ENCODE assay signal across 14 cellular contexts in the genomic region with DNA sequence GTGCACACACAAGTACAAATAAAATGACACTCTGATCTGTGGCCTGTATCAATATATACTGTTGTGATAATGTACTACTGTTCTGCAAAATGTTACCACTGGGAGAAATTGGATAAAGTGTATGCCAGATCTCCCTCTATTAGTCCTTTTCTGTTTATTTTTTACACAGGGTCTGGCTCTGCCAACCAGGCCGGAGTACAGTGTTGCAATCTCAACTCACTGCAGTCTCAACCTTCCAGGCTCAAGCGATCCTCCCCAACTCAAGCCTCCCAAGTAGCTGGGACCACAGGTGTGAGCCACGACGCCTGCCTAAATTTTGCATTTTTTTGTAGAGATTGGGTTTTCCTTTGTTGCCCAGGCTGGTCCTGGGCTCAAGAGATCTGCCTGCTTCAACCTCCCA. TPM values are rescaled to one million over a fixed set of nuclear protein-coding genes. Genes with fewer than 3 reads are reported as not detected.
DNase-seq lines count a peak whose midpoint lies in the region; ATAC-seq, FAIRE-seq and TF ChIP-seq lines count a peak whose summit lies in the region.
"Had no signal": no experiment of that assay in that cellular context is flagged by ENCODE, and none has a peak within 500 bp of the region (broad histone marks: within the 10 kb centered on the region; RNA-seq: fewer than 3 reads in every experiment).

No MANE protein-coding gene starts in this region.

- intact Hi-C loops in dorsolateral prefrontal cortex (cut with DNase I), result no loop called here

- TF ChIP-seq POLR2A in A549 (IDR thresholded peaks at IDR 0.05; ENCODE audit: low read length) (no peak), NB4 (IDR thresholded peaks at IDR 0.05; ENCODE audit: extremely low read depth, insufficient read length) (no peak)

- POLR2A ChIA-PET in A549 (lab: Yijun Ruan, JAX), result interaction anchor here (2.5 kb wide), 1 partner anchor 37 kb away, joined by 9 read pairs; no protein-coding TSS in a partner anchor

- TF ChIP-seq EP300 in A549 (IDR thresholded peaks at IDR 0.05) (no peak), neural cell (conservative IDR thresholded peaks at IDR 0.05; ENCODE audit: poor library complexity, severe bottlenecking) (no peak)

- no peak for ATAC-seq in A549
- ATAC-seq: effector memory CD8-positive, alpha-beta T cell; mucosa of descending colon had no signal

- H3K4me2 ChIP-seq in A549 (peak overlapping the region; percentile 93), neural cell (ENCODE audit: low read length) (no peak overlapping the region)

- H3K4me1 ChIP-seq in A549, result peaks cover 36% of the 10 kb centered on the region

- H3K27ac ChIP-seq in A549 (peak overlapping the region in 1 of 2 experiments; percentile 97; a peak in 1 of 6 replicates), dorsolateral prefrontal cortex (peak overlapping the region in 1 of 59 donors; percentile 9), neural cell (ENCODE audit: low read length) (no peak overlapping the region)
- H3K27ac ChIP-seq: adrenal gland, upper lobe of left lung had no signal

- H3K79me2 ChIP-seq in neural cell (replicated peaks; ENCODE audit: insufficient read depth, low read length), result no peaks in the 10 kb centered on the region

- 82% methylated on average over 4 of the region's 4 CpGs for WGBS in A549 (ENCODE audit: missing lambda C conversion rate)

- H3K27me3 ChIP-seq in dorsolateral prefrontal cortex (no peaks in the 10 kb centered on the region), neural cell (ENCODE audit: insufficient read depth, low read depth, low read length) (peaks cover 14% of the 10 kb centered on the region)
- H3K27me3 ChIP-seq: adrenal gland, upper lobe of left lung had no signal

- TF ChIP-seq RAD21 in A549 (conservative IDR thresholded peaks at IDR 0.05 in 1 of 2, IDR thresholded peaks at IDR 0.05 in 1 of 2) (no peak), neural cell (conservative IDR thresholded peaks at IDR 0.05) (no peak)

- H3K4me3 ChIP-seq in A549 (no peak overlapping the region; the same call in 2 of the 3 replicates), NB4 (ENCODE audit: low read depth, low read length) (peak overlapping the region; percentile 81), dorsolateral prefrontal cortex (peak overlapping the region in 49 of 59 donors; percentile 7 to 93 (median 79)), neural cell (ENCODE audit: low read length) (peak overlapping the region; percentile 2)
- H3K4me3 ChIP-seq: mucosa of descending colon had no signal

- FAIRE-seq in A549 (lab: Jason Lieb, UNC), result no peak
- FAIRE-seq: GM18507 had no signal

- no peak overlapping the region for H3K9ac ChIP-seq in neural cell (ENCODE audit: low read length)

- CTCF ChIA-PET in A549 (lab: Yijun Ruan, JAX), result interaction anchor here (1.4 kb wide), 1 partner anchor 35 kb away, joined by 3 read pairs; no protein-coding TSS in a partner anchor

- TF ChIP-seq CTCF in A549 (IDR thresholded peaks at IDR 0.05), result no peak
- TF ChIP-seq CTCF in NB4 (IDR thresholded peaks at IDR 0.05; ENCODE audit: low read depth, low read length), result no peak
- no peak for TF ChIP-seq CTCF in dorsolateral prefrontal cortex (IDR thresholded peaks at IDR 0.05 in 54 of 56, conservative IDR thresholded peaks at IDR 0.05 in 2 of 56; ENCODE audit: low read depth in 1 of 56, partially characterized antibody in 56 of 56)
- no peak for TF ChIP-seq CTCF in neural cell (IDR thresholded peaks at IDR 0.05; ENCODE audit: poor library complexity, severe bottlenecking)

- no peaks in the 10 kb centered on the region for H3K36me3 ChIP-seq in neural cell (ENCODE audit: insufficient read depth, low read length)
- H3K36me3 ChIP-seq: adrenal gland, upper lobe of left lung had no signal

- no peaks in the 10 kb centered on the region for H3K9me3 ChIP-seq in A549
- H3K9me3 ChIP-seq in neural cell (ENCODE audit: low read length), result no peaks in the 10 kb centered on the region
- H3K9me3 ChIP-seq: adrenal gland, mucosa of descending colon, upper lobe of left lung had no signal

- DNase-seq in A549 (ENCODE audit: low read depth in 1 of 2, low spot score in 1 of 2), result no peak
- DNase-seq in NB4 (ENCODE audit: low read depth), result peak; percentile 47
- DNase-seq in dorsolateral prefrontal cortex, result no peak
- no peak for DNase-seq in DMS 273 treated with DMSO at 0.1 percent for 48 hours (lab: John Stamatoyannopoulos, UW)
- DNase-seq in NCI-H2227 (lab: John Stamatoyannopoulos, UW; ENCODE audit: unreplicated experiment), result no peak
- DNase-seq in SIG-M5 treated with dmso at 0.1 percent for 504 hours (lab: John Stamatoyannopoulos, UW; ENCODE audit: unreplicated experiment), result no peak
- DNase-seq in NCI-H1092 treated with DMSO at 0.1 percent for 48 hours (lab: John Stamatoyannopoulos, UW), result no peak
- DNase-seq: effector memory CD8-positive, alpha-beta T cell; mucosa of descending colon; NCI-H446 treated with DMSO at 0.1 percent for 48 hours; upper lobe of left lung had no signal

- H3F3A ChIP-seq in neural cell (ENCODE audit: insufficient read depth, low read length, poor library complexity, severe bottlenecking), result no peaks in the 10 kb centered on the region

- H2AFZ ChIP-seq in neural cell (ENCODE audit: low read depth, low read length), result no peak overlapping the region

- H4K20me1 ChIP-seq in neural cell (ENCODE audit: insufficient read depth), result no peaks in the 10 kb centered on the region

- H3K9me2 ChIP-seq in neural cell (ENCODE audit: insufficient read depth, low read length), result no peaks in the 10 kb centered on the region

TF ChIP-seq in A549, 52 proteins besides CTCF, POLR2A, EP300 and RAD21:
- TF ChIP-seq CEBPB (IDR thresholded peaks at IDR 0.05) (0 out of 4 replicates have a peak, but pooled peaks have one; percentile 13 to 21), ZC3H11A (IDR thresholded peaks at IDR 0.05) (no peak)

TF ChIP-seq in neural cell, 6 proteins besides CTCF, POLR2A, EP300 and RAD21:
- TF ChIP-seq MXI1 (conservative IDR thresholded peaks at IDR 0.05; ENCODE audit: poor library complexity, severe bottlenecking), result no peak
- no peak for TF ChIP-seq SMC3 (conservative IDR thresholded peaks at IDR 0.05; ENCODE audit: poor library complexity)
- TF ChIP-seq POLR2AphosphoS5 (IDR thresholded peaks at IDR 0.05), result no peak
- TF ChIP-seq, protein P1, sequence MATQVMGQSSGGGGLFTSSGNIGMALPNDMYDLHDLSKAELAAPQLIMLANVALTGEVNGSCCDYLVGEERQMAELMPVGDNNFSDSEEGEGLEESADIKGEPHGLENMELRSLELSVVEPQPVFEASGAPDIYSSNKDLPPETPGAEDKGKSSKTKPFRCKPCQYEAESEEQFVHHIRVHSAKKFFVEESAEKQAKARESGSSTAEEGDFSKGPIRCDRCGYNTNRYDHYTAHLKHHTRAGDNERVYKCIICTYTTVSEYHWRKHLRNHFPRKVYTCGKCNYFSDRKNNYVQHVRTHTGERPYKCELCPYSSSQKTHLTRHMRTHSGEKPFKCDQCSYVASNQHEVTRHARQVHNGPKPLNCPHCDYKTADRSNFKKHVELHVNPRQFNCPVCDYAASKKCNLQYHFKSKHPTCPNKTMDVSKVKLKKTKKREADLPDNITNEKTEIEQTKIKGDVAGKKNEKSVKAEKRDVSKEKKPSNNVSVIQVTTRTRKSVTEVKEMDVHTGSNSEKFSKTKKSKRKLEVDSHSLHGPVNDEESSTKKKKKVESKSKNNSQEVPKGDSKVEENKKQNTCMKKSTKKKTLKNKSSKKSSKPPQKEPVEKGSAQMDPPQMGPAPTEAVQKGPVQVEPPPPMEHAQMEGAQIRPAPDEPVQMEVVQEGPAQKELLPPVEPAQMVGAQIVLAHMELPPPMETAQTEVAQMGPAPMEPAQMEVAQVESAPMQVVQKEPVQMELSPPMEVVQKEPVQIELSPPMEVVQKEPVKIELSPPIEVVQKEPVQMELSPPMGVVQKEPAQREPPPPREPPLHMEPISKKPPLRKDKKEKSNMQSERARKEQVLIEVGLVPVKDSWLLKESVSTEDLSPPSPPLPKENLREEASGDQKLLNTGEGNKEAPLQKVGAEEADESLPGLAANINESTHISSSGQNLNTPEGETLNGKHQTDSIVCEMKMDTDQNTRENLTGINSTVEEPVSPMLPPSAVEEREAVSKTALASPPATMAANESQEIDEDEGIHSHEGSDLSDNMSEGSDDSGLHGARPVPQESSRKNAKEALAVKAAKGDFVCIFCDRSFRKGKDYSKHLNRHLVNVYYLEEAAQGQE (IDR thresholded peaks at IDR 0.05; ENCODE audit: borderline replicate concordance), result no peak
- TF ChIP-seq TAF1 (IDR thresholded peaks at IDR 0.05; ENCODE audit: low read depth), result no peak
- no peak for TF ChIP-seq EZH2 (IDR thresholded peaks at IDR 0.05; ENCODE audit: borderline replicate concordance, insufficient read depth, low read length, poor library complexity, severe bottlenecking)

RNA-seq across cellular contexts. Expression of a gene that starts 1.9 kb away (rescaled TPM):
- polyA plus RNA-seq in A549 (2011; rRNA removed) (5.2 and 8.8 TPM in 2 replicates), A549 (2017; fragmentation: RNase III; extraction: RNeasy Plus Mini Kit Qiagen cat#74134 plus additional on column Dnase treatment) (5.6 to 6.7 TPM (median 6.3 TPM) in 3 replicates), neural cell (3.3 and 4.0 TPM in 2 replicates)
- polyA plus RNA-seq in A549 (2012; cell fraction: cytosol; rRNA removed), result 4.1 and 5.4 TPM in 2 replicates
- 11.6 and 21.4 TPM in 2 replicates for polyA plus RNA-seq in A549 (2012; cell fraction: nucleus; rRNA removed)
- 9.8 and 13.0 TPM in 2 replicates for polyA minus RNA-seq in A549 (2011; rRNA and poly(A)+ RNA removed)
- total RNA-seq in dorsolateral prefrontal cortex, result 10 to 100 TPM; 16.3 to 76.3 (median 44.0) TPM
- 6.6 and 9.8 TPM in 2 replicates for polyA minus RNA-seq in neural cell
